In genomic region chr19:48363810-48364563, GRCh38 we compare ENCODE assay signal across 8 cellular contexts. TPM values are rescaled to one million over a fixed set of nuclear protein-coding genes. Genes with fewer than 3 reads are reported as not detected.
A peak's percentile ranks its signal among the peaks of the same experiment; 100 is the strongest.
DNase-seq lines count a peak whose midpoint lies in the region; ATAC-seq, FAIRE-seq and TF ChIP-seq lines count a peak whose summit lies in the region.

A gene with protein sequence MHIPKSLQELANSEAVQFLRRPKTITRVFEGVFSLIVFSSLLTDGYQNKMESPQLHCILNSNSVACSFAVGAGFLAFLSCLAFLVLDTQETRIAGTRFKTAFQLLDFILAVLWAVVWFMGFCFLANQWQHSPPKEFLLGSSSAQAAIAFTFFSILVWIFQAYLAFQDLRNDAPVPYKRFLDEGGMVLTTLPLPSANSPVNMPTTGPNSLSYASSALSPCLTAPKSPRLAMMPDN (plus strand): TSS chr19:48364367. CDS start chr19:48365843, 1,476 bp downstream.
Gene TMEM143 (minus strand): TSS chr19:48363940. CDS start chr19:48363920, 20 bp downstream.

- H3K79me2 ChIP-seq in astrocyte (ENCODE audit: insufficient read depth, low read length) = no peaks in the 10 kb centered on the region

- H4K20me1 ChIP-seq in astrocyte (ENCODE audit: insufficient read depth, low read length) = no peaks in the 10 kb centered on the region

- H3K4me1 ChIP-seq in astrocyte (ENCODE audit: insufficient read depth, low read length) (peaks cover 6% of the 10 kb centered on the region), right cardiac atrium (ENCODE audit: control insufficient read depth, insufficient read depth, low read length) (no peaks in the 10 kb centered on the region), psoas muscle (peaks cover 4% of the 10 kb centered on the region)

- H3K36me3 Mint-ChIP-seq in astrocyte (ENCODE audit: low read depth, unreplicated experiment) = no peaks in the 10 kb centered on the region

- TF ChIP-seq CTCF in astrocyte (IDR thresholded peaks at IDR 0.05; ENCODE audit: insufficient read depth, low read depth, low read length) (no peak), psoas muscle (IDR thresholded peaks at IDR 0.05) (no peak)

- H3K4me3 Mint-ChIP-seq in astrocyte (ENCODE audit: unreplicated experiment) = peak within 1 kb of the TSS; percentile 84

- H3K27ac ChIP-seq in astrocyte (ENCODE audit: low read depth, low read length) (peak within 1 kb of the TSS; percentile 74), right cardiac atrium (ENCODE audit: low read length) (peak within 1 kb of the TSS; percentile 92), psoas muscle (peak within 1 kb of the TSS; percentile 92)

- intact Hi-C loops in right cardiac atrium (cut with DNase I) (no loop called here), psoas muscle (cut with DNase I) (loop anchor here in 1 of 2 donors (2.0 kb wide), 1 partner anchor 27 kb away; the partner anchor contains the start of gene KDELR1)

- peaks cover 2% of the 10 kb centered on the region for H3K9me3 Mint-ChIP-seq in astrocyte (ENCODE audit: unreplicated experiment)

- H3K27me3 ChIP-seq in astrocyte (ENCODE audit: insufficient read depth, low read length) (no peaks in the 10 kb centered on the region), right cardiac atrium (ENCODE audit: control insufficient read depth, insufficient read depth) (no peaks in the 10 kb centered on the region), psoas muscle (ENCODE audit: insufficient read depth in 3 of 3, low read length in 2 of 3) (no peaks in the 10 kb centered on the region)

- H3K4me2 ChIP-seq in astrocyte (ENCODE audit: low read length) = peak within 1 kb of the TSS; percentile 98

- peak; percentile 97 for DNase-seq in GM18507 (ENCODE audit: extremely low spot score, insufficient read length, low read depth)
- DNase-seq in NCI-H1930 (lab: John Stamatoyannopoulos, UW) = peak; percentile 100
- DNase-seq in T-helper 22 cell (ENCODE audit: low read depth) = peak; percentile 99
- DNase-seq in astrocyte (ENCODE audit: low read depth) = peak; percentile 95
- DNase-seq in right cardiac atrium = peak; percentile 99 to 100 (median 100)
- peak; percentile 99 to 100 for DNase-seq in psoas muscle
- peak; percentile 99 for DNase-seq in urothelium cell line (ENCODE audit: low spot score)

- FAIRE-seq in GM18507 (lab: Jason Lieb, UNC) (peak; percentile 100), astrocyte (lab: Jason Lieb, UNC) (peak; percentile 95), urothelium cell line (lab: Jason Lieb, UNC) (peak; percentile 94)

- under 1% methylated on average over 57 of the region's 57 CpGs for WGBS in right cardiac atrium
- 1% methylated on average over 55 to 57 of the region's 57 CpGs for WGBS in psoas muscle, 3 donors

- H2AFZ ChIP-seq in astrocyte (ENCODE audit: low read depth, low read length) = peak within 1 kb of the TSS; percentile 85

- H3K4me3 ChIP-seq in astrocyte (ENCODE audit: insufficient read depth, low read depth, low read length) (peak within 1 kb of the TSS; percentile 78), right cardiac atrium (ENCODE audit: low read length) (peak within 1 kb of the TSS; percentile 65), psoas muscle (peak within 1 kb of the TSS; percentile 80)

- no peaks in the 10 kb centered on the region for H3K36me3 ChIP-seq in astrocyte (ENCODE audit: insufficient read depth, low read length)
- H3K36me3 ChIP-seq in psoas muscle (ENCODE audit: insufficient read depth in 1 of 2, low read depth in 1 of 2) = peaks cover 0 to 17% of the 10 kb centered on the region in 2 donors

- H3K4me1 Mint-ChIP-seq in astrocyte (ENCODE audit: low read depth, unreplicated experiment) = no peaks in the 10 kb centered on the region

- H3K9ac ChIP-seq in astrocyte (ENCODE audit: low read length) = peak within 1 kb of the TSS; percentile 89

- ATAC-seq in HG02973 (IDR thresholded peaks at IDR 0.05; ENCODE audit: unreplicated experiment) (peak; percentile 71), right cardiac atrium (peak; percentile 96 to 97), psoas muscle (peak; percentile 89 to 94 (median 93))

- no peaks in the 10 kb centered on the region for H3K27me3 Mint-ChIP-seq in astrocyte (ENCODE audit: low read depth, unreplicated experiment)

- H3K27ac Mint-ChIP-seq in astrocyte (ENCODE audit: unreplicated experiment) = peak within 1 kb of the TSS; percentile 84

- H3K9me3 ChIP-seq in astrocyte (ENCODE audit: insufficient read depth, low read depth, low read length) (no peaks in the 10 kb centered on the region), right cardiac atrium (ENCODE audit: control insufficient read depth, low read length) (no peaks in the 10 kb centered on the region), psoas muscle (no peaks in the 10 kb centered on the region)

RNA-seq across cellular contexts. Expression of the first gene that starts in this region (rescaled TPM):
- not detected in 2 replicates for total RNA-seq in astrocyte
- not detected for total RNA-seq in right cardiac atrium
- polyA plus RNA-seq in right cardiac atrium = not detected
- not detected for total RNA-seq in psoas muscle
- under 1 TPM in 1 of 3 donors, not detected in 2; 0.04 TPM for polyA plus RNA-seq in psoas muscle

RNA-seq across cellular contexts. Expression of gene TMEM143, which starts in this region (rescaled TPM):
- total RNA-seq in astrocyte = 8.7 and 10.5 TPM in 2 replicates
- 10 to 100 TPM; 35.0 to 56.7 (median 47.5) TPM for total RNA-seq in right cardiac atrium
- polyA plus RNA-seq in right cardiac atrium = 35.0 TPM
- total RNA-seq in psoas muscle = 10 to 100 TPM; 52.0 to 65.1 (median 57.7) TPM
- 10 to 100 TPM; 17.1 to 41.9 (median 41.5) TPM for polyA plus RNA-seq in psoas muscle

Comparison
In these comparisons a context has a peak if more than half of its experiments do, and no peak if none do; other contexts are left out.
1. Peak in every context shown above with its lines: DNase-seq, ATAC-seq, H3K4me3 ChIP-seq and H3K27ac ChIP-seq.